In the genomic region with DNA sequence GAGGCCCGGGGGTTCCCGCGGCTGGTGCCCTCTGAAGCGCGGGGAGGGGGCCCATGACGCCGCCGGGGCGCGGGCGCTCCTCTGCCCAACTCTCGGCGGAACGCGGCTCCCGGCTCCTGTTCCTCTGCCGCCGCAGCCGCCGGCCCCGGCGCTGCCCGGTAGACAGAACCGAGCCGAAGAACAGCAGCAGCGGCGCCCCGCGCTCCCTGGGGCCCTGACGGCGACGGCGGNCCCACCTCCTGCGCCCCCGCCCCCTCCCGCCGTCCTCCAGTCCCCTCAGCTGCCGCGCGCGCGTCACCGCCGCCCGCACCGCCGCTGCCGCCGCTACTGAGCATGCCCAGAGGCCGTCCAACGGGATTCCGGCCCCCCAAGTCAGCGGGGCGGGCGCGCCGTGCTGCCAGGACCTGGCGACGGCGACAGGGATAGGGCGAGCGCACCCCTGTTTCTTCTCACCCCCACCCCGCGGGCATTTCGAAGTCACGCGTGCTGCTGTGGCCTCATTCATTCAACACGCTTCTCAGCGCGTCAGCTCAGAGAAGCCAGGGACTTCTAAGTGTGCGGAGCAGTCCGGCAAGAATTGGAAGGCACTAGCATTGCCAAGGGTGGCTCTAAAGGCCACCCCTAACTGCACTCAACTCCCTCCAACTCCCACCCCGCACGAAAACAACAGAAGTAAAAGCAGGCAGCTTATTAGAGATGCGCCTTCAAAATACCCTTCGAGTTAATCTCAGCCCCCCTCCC, we compare ENCODE assay signal across 8 cellular contexts. TPM values are rescaled to one million over a fixed set of nuclear protein-coding genes. Genes with fewer than 3 reads are reported as not detected.
A peak's percentile ranks its signal among the peaks of the same experiment; 100 is the strongest.
DNase-seq lines count a peak whose midpoint lies in the region; ATAC-seq and TF ChIP-seq lines count a peak whose summit lies in the region.

IPMK (minus strand) TSS at position 182 of the 741 bp plus-strand sequence. CDS start 283 bp downstream, outside the sequence.

- H3K23ac ChIP-seq in IMR-90 (ENCODE audit: low read depth, low read length) = peak within 1 kb of the TSS; percentile 67

- peaks cover 9 to 37% of the 10 kb centered on the region in 2 experiments for H3K79me1 ChIP-seq in IMR-90 (ENCODE audit: low read depth in 1 of 2, low read length in 2 of 2)

- 0 out of 3 replicates have a peak within 1 kb of the TSS, but pooled peaks have one; percentile 19 for H2BK15ac ChIP-seq in IMR-90 (ENCODE audit: low read depth, low read length)

- H2BK120ac ChIP-seq in IMR-90 (ENCODE audit: low read depth, low read length) = peak within 1 kb of the TSS; percentile 42; the same call in 1 of the 2 replicates

- TF ChIP-seq CTCF in IMR-90 (conservative IDR thresholded peaks at IDR 0.05; ENCODE audit: low read depth, low read length) = no peak
- TF ChIP-seq CTCF in Panc1 (IDR thresholded peaks at IDR 0.05) = no peak
- no peak for TF ChIP-seq CTCF in esophagus squamous epithelium (IDR thresholded peaks at IDR 0.05)

- peak within 1 kb of the TSS; percentile 97 to 100 (median 100) for H3K4me3 Mint-ChIP-seq in naive B cell
- peak within 1 kb of the TSS; percentile 100 for H3K4me3 Mint-ChIP-seq in stimulated activated memory B cell treated with anti-CD40 and anti-IgM and Interleukin-4, amounts not matched to agents 10 μg/mL and 1 μg/mL and 100 μg/mL, for 72 hours

- peak within 1 kb of the TSS; percentile 75 for H3K4ac ChIP-seq in IMR-90 (ENCODE audit: low read depth, low read length)

- in situ Hi-C loops in IMR-90 (cut with MboI; ENCODE audit: low sequenced_read_pairs) (no loop called here), Panc1 (cut with HindIII; ENCODE audit: low pct_unique_long_range_greater_than_20kb, low sequenced_read_pairs) (no loop called here)

- peak within 1 kb of the TSS in 1 of 2 experiments; percentile 78; a peak in 1 of 4 replicates for H4K8ac ChIP-seq in IMR-90 (ENCODE audit: low read depth in 2 of 2, low read length in 2 of 2)

- no peak within 1 kb of the TSS; the same call in none of the 2 replicates for H2AK5ac ChIP-seq in IMR-90 (ENCODE audit: low read depth, low read length)

- intact Hi-C loops in IMR-90 (cut with micrococcal nuclease) = loop anchor here (2.0 kb wide), 1 partner anchor 89 kb away; no protein-coding TSS in a partner anchor
- intact Hi-C loops in Panc1 (cut with micrococcal nuclease; ENCODE audit: unreplicated experiment) = no loop called here
- intact Hi-C loops in esophagus squamous epithelium (cut with DNase I) = no loop called here

- peak within 1 kb of the TSS; percentile 73 for H2BK5ac ChIP-seq in IMR-90 (ENCODE audit: low read depth, low read length, poor library complexity, severe bottlenecking)

- H2AK9ac ChIP-seq in IMR-90 (replicated peaks; ENCODE audit: low read depth, low read length, poor library complexity) = peak within 1 kb of the TSS; percentile 44

- POLR2A ChIA-PET in IMR-90 (lab: Charles Lee; ENCODE audit: unreplicated experiment) = no interaction called here
- POLR2A ChIA-PET in Panc1 (lab: Charles Lee) = no interaction called here

- H3K4me1 ChIP-seq in IMR-90 (ENCODE audit: control insufficient read depth, insufficient read depth, low read length) (no peaks in the 10 kb centered on the region), Panc1 (ENCODE audit: control insufficient read depth, insufficient read depth, low read length) (peaks cover 29% of the 10 kb centered on the region), esophagus squamous epithelium (peaks cover 8 to 65% (median 14%) of the 10 kb centered on the region in 3 donors)

- peaks cover 0 to 1% (median 0%) of the 10 kb centered on the region in 7 donors for H3K9me3 Mint-ChIP-seq in naive B cell
- no peaks in the 10 kb centered on the region for H3K9me3 Mint-ChIP-seq in stimulated activated memory B cell treated with anti-CD40 and anti-IgM and Interleukin-4, amounts not matched to agents 10 μg/mL and 1 μg/mL and 100 μg/mL, for 72 hours

- no peaks in the 10 kb centered on the region for H3K9me3 ChIP-seq in IMR-90 (ENCODE audit: control insufficient read depth, insufficient read depth, low read length)
- no peaks in the 10 kb centered on the region for H3K9me3 ChIP-seq in Panc1 (ENCODE audit: control insufficient read depth, insufficient read depth, low read depth, low read length)
- no peaks in the 10 kb centered on the region for H3K9me3 ChIP-seq in esophagus squamous epithelium

- TF ChIP-seq RAD21 in IMR-90 (IDR thresholded peaks at IDR 0.05; ENCODE audit: low read length) = no peak

- dilution Hi-C loops in IMR-90 (cut with HindIII; ENCODE audit: low sequenced_read_pairs, unreplicated experiment) = no loop called here

- peak within 1 kb of the TSS; percentile 98 for H2AFZ ChIP-seq in IMR-90 (replicated peaks; ENCODE audit: low read length, poor library complexity)

- peaks cover 20 to 56% (median 24%) of the 10 kb centered on the region in 3 donors for H3K4me1 Mint-ChIP-seq in naive B cell
- H3K4me1 Mint-ChIP-seq in stimulated activated memory B cell treated with anti-CD40 and anti-IgM and Interleukin-4, amounts not matched to agents 10 μg/mL and 1 μg/mL and 100 μg/mL, for 72 hours = peaks cover 21% of the 10 kb centered on the region

- H3K27me3 ChIP-seq in IMR-90 (ENCODE audit: control insufficient read depth, insufficient read depth, low read length) (no peaks in the 10 kb centered on the region), Panc1 (ENCODE audit: control insufficient read depth, insufficient read depth, low read length) (no peaks in the 10 kb centered on the region), esophagus squamous epithelium (no peaks in the 10 kb centered on the region)

- no peaks in the 10 kb centered on the region for H3K36me3 Mint-ChIP-seq in naive B cell
- no peaks in the 10 kb centered on the region for H3K36me3 Mint-ChIP-seq in stimulated activated memory B cell treated with anti-CD40 and anti-IgM and Interleukin-4, amounts not matched to agents 10 μg/mL and 1 μg/mL and 100 μg/mL, for 72 hours

- CTCF ChIA-PET in IMR-90 (lab: Yijun Ruan, JAX) = interaction anchor here (1.3 to 1.5 kb wide), 2 partner anchors 24 to 45 kb away, joined by 4 read pairs; no protein-coding TSS in a partner anchor
- CTCF ChIA-PET in Panc1 (lab: Charles Lee) = no interaction called here

- TF ChIP-seq POLR2A in IMR-90 (IDR thresholded peaks at IDR 0.05; ENCODE audit: low read depth, low read length) (peak; percentile 85), esophagus squamous epithelium (IDR thresholded peaks at IDR 0.05) (peak in 2 of 4 donors; percentile 93)

- H2BK20ac ChIP-seq in IMR-90 (ENCODE audit: low read depth, low read length) = peak within 1 kb of the TSS; percentile 20; the same call in 1 of the 2 replicates

- ATAC-seq in GM21529 (IDR thresholded peaks at IDR 0.05; ENCODE audit: unreplicated experiment) (peak; percentile 56), IMR-90 (ENCODE audit: low read depth) (peak; percentile 74), Panc1 (peak; percentile 81), naive B cell (ENCODE audit: low read depth in 2 of 2) (peak; percentile 60 to 62)
- ATAC-seq in stimulated activated memory B cell treated with anti-CD40 and anti-IgM and Interleukin-4, amounts not matched to agents 10 μg/mL and 1 μg/mL and 100 μg/mL, for 72 hours = peak; percentile 87

- DNase-seq in DMS153 treated with DMSO at 0.1 percent for 48 hours (lab: John Stamatoyannopoulos, UW; ENCODE audit: unreplicated experiment) (peak; percentile 76), IMR-90 (peak; percentile 79), Panc1 (ENCODE audit: low read depth, low spot score) (peak; percentile 35), esophagus squamous epithelium (lab: John Stamatoyannopoulos, UW) (peak; percentile 67), naive B cell (peak; percentile 97)
- peak; percentile 94 to 96 for DNase-seq in activated T-cell treated with anti-CD3 and anti-CD28 coated beads, Interleukin-2, amount 50 U/mL, for 48 hours

- H3K4me2 ChIP-seq in IMR-90 (ENCODE audit: low read depth, low read length) = peak within 1 kb of the TSS; percentile 85

- H3K14ac ChIP-seq in IMR-90 (replicated peaks; ENCODE audit: low read depth, low read length) = peak within 1 kb of the TSS; percentile 40; the same call in 1 of the 2 replicates

- H3K4me3 ChIP-seq in IMR-90 (ENCODE audit: insufficient read depth, low read depth, low read length) (peak within 1 kb of the TSS; percentile 70), Panc1 (ENCODE audit: low read depth in 2 of 2, low read length in 2 of 2) (peak within 1 kb of the TSS; percentile 92 to 97), esophagus squamous epithelium (peak within 1 kb of the TSS; percentile 90 to 95 (median 94))

- peak within 1 kb of the TSS; percentile 14; the same call in 1 of the 2 replicates for H4K91ac ChIP-seq in IMR-90 (ENCODE audit: insufficient read depth, low read depth, low read length)

- WGBS in IMR-90 (ENCODE audit: extremely low coverage in 2 of 2, insufficient read length in 1 of 2), 2 experiments = 0% methylated on average over 46 of the region's 76 CpGs; no CpG with 5 or more reads in 1 of the 2 experiments
- 0% methylated on average over 4 to 6 of the region's 76 CpGs for WGBS in esophagus squamous epithelium, 2 donors

- peak within 1 kb of the TSS; percentile 99 to 100 (median 100) for H3K27ac Mint-ChIP-seq in naive B cell
- peak within 1 kb of the TSS; percentile 97 for H3K27ac Mint-ChIP-seq in stimulated activated memory B cell treated with anti-CD40 and anti-IgM and Interleukin-4, amounts not matched to agents 10 μg/mL and 1 μg/mL and 100 μg/mL, for 72 hours

- H4K20me1 ChIP-seq in IMR-90 (ENCODE audit: insufficient read depth, low read length) = no peaks in the 10 kb centered on the region; the same call in 1 of the 2 replicates

- peak within 1 kb of the TSS; percentile 51 for H3K9ac ChIP-seq in IMR-90 (ENCODE audit: low read depth, low read length)

- H3K36me3 ChIP-seq in IMR-90 (ENCODE audit: control insufficient read depth, insufficient read depth, low read length) = no peaks in the 10 kb centered on the region
- H3K36me3 ChIP-seq in Panc1 (ENCODE audit: control insufficient read depth, insufficient read depth, low read length) = no peaks in the 10 kb centered on the region
- H3K36me3 ChIP-seq in esophagus squamous epithelium = no peaks in the 10 kb centered on the region

- peak within 1 kb of the TSS; percentile 30 for H3K18ac ChIP-seq in IMR-90 (ENCODE audit: low read depth, low read length)

- H3K27ac ChIP-seq in IMR-90 (ENCODE audit: insufficient read depth, low read length) (peak within 1 kb of the TSS; percentile 57), Panc1 (ENCODE audit: low read length) (peak within 1 kb of the TSS; percentile 88), esophagus squamous epithelium (peak within 1 kb of the TSS; percentile 99)

- BruUV-seq in IMR-90 (replicated peaks; lab: Mats Ljungman, UMichigan) (no TSS peak), Panc1 (replicated peaks; lab: Mats Ljungman, UMichigan) (no TSS peak)

- no peaks in the 10 kb centered on the region for H3K27me3 Mint-ChIP-seq in naive B cell
- H3K27me3 Mint-ChIP-seq in stimulated activated memory B cell treated with anti-CD40 and anti-IgM and Interleukin-4, amounts not matched to agents 10 μg/mL and 1 μg/mL and 100 μg/mL, for 72 hours = no peaks in the 10 kb centered on the region

- H3K56ac ChIP-seq in IMR-90 (ENCODE audit: extremely low read depth, insufficient read depth, low read length) = peak within 1 kb of the TSS; percentile 37; the same call in 1 of the 2 replicates

- H4K5ac ChIP-seq in IMR-90 (ENCODE audit: low read depth, low read length) = 0 out of 2 replicates have a peak within 1 kb of the TSS, but pooled peaks have one; percentile 36

- no peaks in the 10 kb centered on the region for H3K9me1 ChIP-seq in IMR-90 (ENCODE audit: insufficient read depth, low read length)

RNA-seq across cellular contexts. Expression of gene IPMK, which starts in this region (rescaled TPM):
- total RNA-seq in IMR-90 (2012; rRNA removed) = 2.0 and 5.0 TPM in 2 replicates
- polyA plus RNA-seq in IMR-90 (2012; rRNA removed) = 0.69 and 0.89 TPM in 2 replicates
- polyA plus RNA-seq in IMR-90 (2012; cell fraction: cytosol; rRNA removed) = 0.13 and 0.25 TPM in 2 replicates
- polyA plus RNA-seq in IMR-90 (2012; cell fraction: nucleus; rRNA removed; ENCODE audit: low replicate concordance) = 0.21 and 1.0 TPM in 2 replicates
- 9.3 TPM for total RNA-seq in Panc1 (2021; ENCODE audit: unreplicated experiment)
- 2.4 TPM for polyA plus RNA-seq in Panc1 (2012; ENCODE audit: insufficient read length)
- total RNA-seq in esophagus squamous epithelium = 10 to 100 TPM in 1 of 4 donors, 1 to 10 TPM in 3; 5.8 to 12.6 (median 8.8) TPM
- polyA plus RNA-seq in naive B cell (ENCODE audit: low read depth in 6 of 6) = 1 to 10 TPM; 2.3 to 4.8 (median 3.3) TPM

Comparison
In these comparisons a context has a peak if more than half of its experiments do, and no peak if none do; other contexts are left out.
1. Peak in every context shown above with its lines: DNase-seq, ATAC-seq, H3K4me3 ChIP-seq and H3K27ac ChIP-seq.
2. DNase-seq: peak in every context shown above with its lines; median percentile 97 in naive B cell; 95 in activated T-cell treated with anti-CD3 and anti-CD28 coated beads, Interleukin-2, amount 50 U/mL, for 48 hours; 79 in IMR-90; 76 in DMS153 treated with DMSO at 0.1 percent for 48 hours; 67 in esophagus squamous epithelium; 35 in Panc1.